In genomic region chr21:46355161-46356004, GRCh38 we compare ENCODE assay signal across 28 cellular contexts. TPM values are rescaled to one million over a fixed set of nuclear protein-coding genes. Genes with fewer than 3 reads are reported as not detected.
DNase-seq lines count a peak whose midpoint lies in the region; ATAC-seq, FAIRE-seq and TF ChIP-seq lines count a peak whose summit lies in the region.
"Had no signal": no experiment of that assay in that cellular context is flagged by ENCODE, and none has a peak within 500 bp of the region (broad histone marks: within the 10 kb centered on the region; RNA-seq: fewer than 3 reads in every experiment).

No MANE protein-coding gene starts in this region.

- no peak overlapping the region for H3K27ac ChIP-seq in CD8-positive, alpha-beta memory T cell (ENCODE audit: low read depth, low read length)
- H3K27ac ChIP-seq in OCI-LY1 (ENCODE audit: low read depth, low read length, poor library complexity, severe bottlenecking) = peak overlapping the region; percentile 74
- H3K27ac ChIP-seq in K562 (ENCODE audit: extremely low read depth, low read depth, low read length) = no peak overlapping the region
- H3K27ac ChIP-seq in gastrocnemius medialis = peak overlapping the region; percentile 87 to 99 (median 96)
- H3K27ac ChIP-seq: BLaER1 treated with 17β-estradiol and CSF1 and Interleukin-3, amounts not matched to agents 10 nM and 100 nM; colonic mucosa; HL-60; left lung; neural progenitor cell; PC-9; SJSA1; VCaP had no signal

- no peak overlapping the region for H3K4me3 ChIP-seq in CD8-positive, alpha-beta memory T cell (ENCODE audit: low read length)
- H3K4me3 ChIP-seq in OCI-LY1 (ENCODE audit: low read depth, low read length, poor library complexity, severe bottlenecking) = no peak overlapping the region
- H3K4me3 ChIP-seq in K562 = no peak overlapping the region
- peak overlapping the region in 1 of 4 donors; percentile 18 for H3K4me3 ChIP-seq in gastrocnemius medialis
- H3K4me3 ChIP-seq: BLaER1 treated with 17β-estradiol and CSF1 and Interleukin-3, amounts not matched to agents 10 nM and 100 nM; colonic mucosa; left lung; neural progenitor cell; PC-9; SJSA1; smooth muscle cell had no signal

- TF ChIP-seq CTCF in OCI-LY1 (IDR thresholded peaks at IDR 0.05; ENCODE audit: low read length) = no peak
- TF ChIP-seq CTCF in K562 (IDR thresholded peaks at IDR 0.05 in 2 of 3, conservative IDR thresholded peaks at IDR 0.05 in 1 of 3; ENCODE audit: insufficient read depth in 2 of 3, low read depth in 1 of 3, low read length in 3 of 3) = no peak
- TF ChIP-seq CTCF in gastrocnemius medialis (IDR thresholded peaks at IDR 0.05 in 4 of 5, conservative IDR thresholded peaks at IDR 0.05 in 1 of 5) = no peak
- TF ChIP-seq CTCF in GM10266 (IDR thresholded peaks at IDR 0.05; ENCODE audit: control insufficient read depth, insufficient read depth, low read depth, missing control alignments) = no peak

- peak overlapping the region; percentile 12; the same call in 1 of the 2 replicates for H3K9ac ChIP-seq in OCI-LY1 (ENCODE audit: low read length)
- no peak overlapping the region; a peak in 1 of 4 replicates for H3K9ac ChIP-seq in K562 (ENCODE audit: insufficient read depth in 1 of 2, low read depth in 2 of 2, low read length in 2 of 2)
- H3K9ac ChIP-seq: BLaER1 treated with 17β-estradiol and CSF1 and Interleukin-3, amounts not matched to agents 10 nM and 100 nM; neural progenitor cell had no signal

- TF ChIP-seq EP300 in K562 (IDR thresholded peaks at IDR 0.05; ENCODE audit: low read length) = no peak

- no peaks in the 10 kb centered on the region for H3K9me3 Mint-ChIP-seq in CD8-positive, alpha-beta memory T cell
- H3K9me3 Mint-ChIP-seq: activated CD4-positive, alpha-beta T cell treated with anti-CD3 and anti-CD28 coated beads, Interleukin-2, amount 10 ng/mL, durations not matched to agents 7 days and 5 days; activated naive CD4-positive, alpha-beta T cell treated with anti-CD3 and anti-CD28 coated beads, Interleukin-2, amount 10 ng/mL, durations not matched to agents 7 days and 5 days; brain; neural progenitor cell had no signal

- H2AFZ ChIP-seq in OCI-LY1 (ENCODE audit: low read length) = no peak overlapping the region
- H2AFZ ChIP-seq in K562 (ENCODE audit: low read depth, low read length) = no peak overlapping the region
- H2AFZ ChIP-seq: neural progenitor cell, PC-9 had no signal

- 92% methylated on average over 31 of the region's 33 CpGs for WGBS in K562 (ENCODE audit: insufficient coverage, low coverage, missing lambda C conversion rate)

- in situ Hi-C loops in K562 (cut with MboI) = no loop called here
- in situ Hi-C loops in gastrocnemius medialis (cut with MboI; ENCODE audit: low sequenced_read_pairs in 4 of 4) = no loop called here

- no peak for TF ChIP-seq RAD21 in K562 (CRISPR knock-in tag; conservative IDR thresholded peaks at IDR 0.05 in 1 of 2, IDR thresholded peaks at IDR 0.05 in 1 of 2)

- H3K4me1 Mint-ChIP-seq in CD8-positive, alpha-beta memory T cell = peaks cover 3 to 5% (median 5%) of the 10 kb centered on the region in 3 donors
- H3K4me1 Mint-ChIP-seq: activated CD4-positive, alpha-beta T cell treated with anti-CD3 and anti-CD28 coated beads, Interleukin-2, amount 10 ng/mL, durations not matched to agents 7 days and 5 days; activated naive CD4-positive, alpha-beta T cell treated with anti-CD3 and anti-CD28 coated beads, Interleukin-2, amount 10 ng/mL, durations not matched to agents 7 days and 5 days; brain; neural progenitor cell had no signal

- no peaks in the 10 kb centered on the region for H3K4me1 ChIP-seq in CD8-positive, alpha-beta memory T cell (ENCODE audit: insufficient read depth, low read length)
- H3K4me1 ChIP-seq in OCI-LY1 (ENCODE audit: insufficient read depth, low read length, severe bottlenecking) = peaks cover 31% of the 10 kb centered on the region
- H3K4me1 ChIP-seq in K562 (replicated peaks in 1 of 2; ENCODE audit: control insufficient read depth in 2 of 2, insufficient read depth in 2 of 2, low read length in 2 of 2) = peaks cover 0 to 11% of the 10 kb centered on the region in 2 experiments; a peak in 1 of 5 replicates
- peaks cover 52% of the 10 kb centered on the region in 2 donors for H3K4me1 ChIP-seq in gastrocnemius medialis
- H3K4me1 ChIP-seq: BLaER1 treated with 17β-estradiol and CSF1 and Interleukin-3, amounts not matched to agents 10 nM and 100 nM; colonic mucosa; left lung; neural progenitor cell; SJSA1 had no signal

- no peaks in the 10 kb centered on the region for H3F3A ChIP-seq in OCI-LY1 (ENCODE audit: insufficient read depth, low read length)

- H3K9me3 ChIP-seq in CD8-positive, alpha-beta memory T cell (ENCODE audit: low read length) = no peaks in the 10 kb centered on the region
- H3K9me3 ChIP-seq in OCI-LY1 (ENCODE audit: low read length) (no peaks in the 10 kb centered on the region), K562 (replicated peaks; ENCODE audit: control insufficient read depth, insufficient read depth, low read depth, low read length) (no peaks in the 10 kb centered on the region), gastrocnemius medialis (no peaks in the 10 kb centered on the region)
- H3K9me3 ChIP-seq: BLaER1 treated with 17β-estradiol and CSF1 and Interleukin-3, amounts not matched to agents 10 nM and 100 nM; colonic mucosa; left lung; SJSA1 had no signal

- intact Hi-C loops in K562 (cut with micrococcal nuclease) = no loop called here
- intact Hi-C loops in gastrocnemius medialis (cut with DNase I; ENCODE audit: low total_unique reads) = no loop called here
- intact Hi-C loops in cardiac septum (cut with DNase I) = no loop called here

- no peak for FAIRE-seq in K562 (lab: Jason Lieb, UNC)
- FAIRE-seq: D721Med had no signal

- H3K27me3 Mint-ChIP-seq in CD8-positive, alpha-beta memory T cell = no peaks in the 10 kb centered on the region
- H3K27me3 Mint-ChIP-seq: activated CD4-positive, alpha-beta T cell treated with anti-CD3 and anti-CD28 coated beads, Interleukin-2, amount 10 ng/mL, durations not matched to agents 7 days and 5 days; activated naive CD4-positive, alpha-beta T cell treated with anti-CD3 and anti-CD28 coated beads, Interleukin-2, amount 10 ng/mL, durations not matched to agents 7 days and 5 days; brain had no signal

- peak in 3 of 5 donors; percentile 40 to 61 (median 55) for DNase-seq in CD8-positive, alpha-beta memory T cell
- DNase-seq in K562 (ENCODE audit: extremely low read depth in 1 of 4, low spot score in 3 of 4) (no peak), gastrocnemius medialis (peak in 1 of 2 donors; percentile 28), HuH-7.5 (ENCODE audit: low spot score) (no peak), cardiac septum (ENCODE audit: low spot score) (no peak), GM10266 (ENCODE audit: extremely low spot score) (no peak)
- DNase-seq: activated CD4-positive, alpha-beta T cell treated with anti-CD3 and anti-CD28 coated beads, Interleukin-2, amount 10 ng/mL, durations not matched to agents 7 days and 5 days; activated naive CD4-positive, alpha-beta T cell treated with anti-CD3 and anti-CD28 coated beads, Interleukin-2, amount 10 ng/mL, durations not matched to agents 7 days and 5 days; colonic mucosa; EL; KBM-7; MV-4-11; NCI-H1694; NCI-H748 treated with DMSO at 0.1 percent for 48 hours; PC-9; stimulated activated CD4-positive, alpha-beta T cell treated with anti-CD3 and anti-CD28 coated beads, Interleukin-2, amount 100 ng/mL, for 48 hours had no signal

- peaks cover 5 to 84% (median 13%) of the 10 kb centered on the region in 3 donors for H3K36me3 Mint-ChIP-seq in CD8-positive, alpha-beta memory T cell

- POLR2A ChIA-PET in CD8-positive, alpha-beta memory T cell (lab: Charles Lee) = no interaction called here
- POLR2A ChIA-PET in K562 (lab: Yijun Ruan, JAX) = interaction anchor here (1.0 kb wide), 1 partner anchor 42 kb away, joined by 3 read pairs; no protein-coding TSS in a partner anchor

- peak overlapping the region in 3 of 7 donors; percentile 2 to 53 (median 25) for H3K4me3 Mint-ChIP-seq in CD8-positive, alpha-beta memory T cell
- H3K4me3 Mint-ChIP-seq: activated CD4-positive, alpha-beta T cell treated with anti-CD3 and anti-CD28 coated beads, Interleukin-2, amount 10 ng/mL, durations not matched to agents 7 days and 5 days; activated naive CD4-positive, alpha-beta T cell treated with anti-CD3 and anti-CD28 coated beads, Interleukin-2, amount 10 ng/mL, durations not matched to agents 7 days and 5 days; brain; neural progenitor cell had no signal

- peak overlapping the region in 7 of 8 donors; percentile 29 to 84 (median 66) for H3K27ac Mint-ChIP-seq in CD8-positive, alpha-beta memory T cell
- H3K27ac Mint-ChIP-seq: activated CD4-positive, alpha-beta T cell treated with anti-CD3 and anti-CD28 coated beads, Interleukin-2, amount 10 ng/mL, durations not matched to agents 7 days and 5 days; activated naive CD4-positive, alpha-beta T cell treated with anti-CD3 and anti-CD28 coated beads, Interleukin-2, amount 10 ng/mL, durations not matched to agents 7 days and 5 days; brain; neural progenitor cell had no signal

- H4K20me1 ChIP-seq in OCI-LY1 (ENCODE audit: insufficient read depth, low read length) (no peaks in the 10 kb centered on the region), K562 (replicated peaks; ENCODE audit: control insufficient read depth, insufficient read depth, low read length) (peaks cover 5% of the 10 kb centered on the region; the same call in 1 of the 2 replicates)

- CTCF ChIA-PET in CD8-positive, alpha-beta memory T cell (lab: Charles Lee) = no interaction called here
- CTCF ChIA-PET in K562 (lab: Yijun Ruan, JAX; ENCODE audit: low intra/inter-chr PET ratio) = no interaction called here

- no peaks in the 10 kb centered on the region for H3K79me2 ChIP-seq in OCI-LY1 (ENCODE audit: insufficient read depth, low read length)
- H3K79me2 ChIP-seq in K562 (ENCODE audit: control insufficient read depth, insufficient read depth, low read length) = no peaks in the 10 kb centered on the region

- TF ChIP-seq POLR2A in K562 (conservative IDR thresholded peaks at IDR 0.05) (no peak), gastrocnemius medialis (IDR thresholded peaks at IDR 0.05) (no peak)

- peak overlapping the region; percentile 8; the same call in 1 of the 2 replicates for H3K4me2 ChIP-seq in OCI-LY1 (ENCODE audit: low read length)
- no peak overlapping the region for H3K4me2 ChIP-seq in K562 (ENCODE audit: insufficient read depth, low read length)
- H3K4me2 ChIP-seq: BLaER1 treated with 17β-estradiol and CSF1 and Interleukin-3, amounts not matched to agents 10 nM and 100 nM; neural progenitor cell; PC-9; smooth muscle cell had no signal

- no peak for ATAC-seq in K562
- ATAC-seq in gastrocnemius medialis = no peak
- no peak for ATAC-seq in GM18520 (IDR thresholded peaks at IDR 0.05; ENCODE audit: unreplicated experiment)
- ATAC-seq: HCT116, left lung had no signal

- BruUV-seq in K562 (replicated peaks; lab: Mats Ljungman, UMichigan) = no TSS peak

- no peaks in the 10 kb centered on the region for H3K9me2 ChIP-seq in OCI-LY1 (ENCODE audit: low read depth, low read length)

- no peaks in the 10 kb centered on the region for H3K27me3 ChIP-seq in CD8-positive, alpha-beta memory T cell (ENCODE audit: insufficient read depth, low read length, poor library complexity, severe bottlenecking)
- H3K27me3 ChIP-seq in OCI-LY1 (ENCODE audit: insufficient read depth, low read length) (no peaks in the 10 kb centered on the region), K562 (ENCODE audit: control insufficient read depth in 2 of 2, insufficient read depth in 2 of 2, low read length in 2 of 2) (no peaks in the 10 kb centered on the region), gastrocnemius medialis (no peaks in the 10 kb centered on the region)
- H3K27me3 ChIP-seq: BLaER1 treated with 17β-estradiol and CSF1 and Interleukin-3, amounts not matched to agents 10 nM and 100 nM; colonic mucosa; left lung; neural progenitor cell; SJSA1 had no signal

- peaks cover 10% of the 10 kb centered on the region for H3K9me1 ChIP-seq in K562 (ENCODE audit: control insufficient read depth, insufficient read depth, low read length)

- H3K36me3 ChIP-seq in CD8-positive, alpha-beta memory T cell (ENCODE audit: insufficient read depth, low read length) = peaks cover 24% of the 10 kb centered on the region
- peaks cover 77% of the 10 kb centered on the region for H3K36me3 ChIP-seq in OCI-LY1 (ENCODE audit: insufficient read depth, low read length)
- peaks cover 84% of the 10 kb centered on the region for H3K36me3 ChIP-seq in K562 (ENCODE audit: control insufficient read depth, insufficient read depth, low read length)
- H3K36me3 ChIP-seq in gastrocnemius medialis = peaks cover 3 to 94% of the 10 kb centered on the region in 2 donors
- H3K36me3 ChIP-seq: neural progenitor cell had no signal

RNA-seq across cellular contexts. Expression of gene PCNT, which starts 31.4 kb away (rescaled TPM):
- 10 to 100 TPM; 54.8 to 60.1 TPM for total RNA-seq in CD8-positive, alpha-beta memory T cell
- 27.1 TPM for polyA plus RNA-seq in CD8-positive, alpha-beta memory T cell
- total RNA-seq in K562 (2011; cell fraction: chromatin; rRNA removed; ENCODE audit: low replicate concordance) = 228 and 231 TPM in 2 replicates
- total RNA-seq in K562 (2011; cell fraction: nucleolus; rRNA removed) = 111 and 116 TPM in 2 replicates
- total RNA-seq in K562 (2011; cell fraction: nucleoplasm; rRNA removed) = 105 and 117 TPM in 2 replicates
- 31.3 and 36.8 TPM in 2 replicates for total RNA-seq in K562 (2014; rRNA removed)
- total RNA-seq in K562 (2014; rRNA removed; fragmentation: Illumina TruSeq; extraction: Trizol) = 32.5 and 33.8 TPM in 2 replicates
- 29.7 and 30.9 TPM in 2 replicates for total RNA-seq in K562 (2015; rRNA removed; fragmentation: Illumina TruSeq; extraction: Trizol)
- 43.7 and 53.5 TPM in 2 replicates for total RNA-seq in K562 (2021)
- 23.9 and 27.8 TPM in 2 replicates for polyA plus RNA-seq in K562 (2011; rRNA removed)
- 12.2 and 15.3 TPM in 2 replicates for polyA plus RNA-seq in K562 (2011; cell fraction: cytosol; rRNA removed)
- 138 and 140 TPM in 2 replicates for polyA plus RNA-seq in K562 (2011; cell fraction: nucleus; rRNA removed)
- polyA plus RNA-seq in K562 (2012) = 30.2 and 40.7 TPM in 2 replicates
- polyA plus RNA-seq in K562 (2014; fragmentation: Illumina TruSeq; extraction: Trizol) = 32.1 and 34.5 TPM in 2 replicates
- polyA plus RNA-seq in K562 (2014; fragmentation: Nextera tagmentation; extraction: Ambion mirVana) = 10 to 100 TPM in 1 of 2 experiments, 1 to 10 TPM in 1; 9.1 to 16.4 TPM
- polyA plus RNA-seq in K562 (2014; rRNA removed) = 35.9 and 41.2 TPM in 2 replicates
- polyA minus RNA-seq in K562 (2011; rRNA and poly(A)+ RNA removed) = 81.0 and 84.8 TPM in 2 replicates
- polyA minus RNA-seq in K562 (2011; cell fraction: cytosol; rRNA and poly(A)+ RNA removed) = 18.4 and 26.1 TPM in 2 replicates
- polyA minus RNA-seq in K562 (2011; cell fraction: nucleus; rRNA and poly(A)+ RNA removed) = 52.5 and 71.8 TPM in 2 replicates
- 100 to 1,000 TPM; 200 to 431 (median 290) TPM for total RNA-seq in gastrocnemius medialis
- 21.0 TPM for total RNA-seq in cardiac septum

RNA-seq across cellular contexts. Expression of gene C21orf58, which starts 31.7 kb away (rescaled TPM):
- 10 to 100 TPM; 13.4 to 14.5 TPM for total RNA-seq in CD8-positive, alpha-beta memory T cell
- 0.62 TPM for polyA plus RNA-seq in CD8-positive, alpha-beta memory T cell
- total RNA-seq in K562 (2011; cell fraction: chromatin; rRNA removed; ENCODE audit: low replicate concordance) = 76.9 and 158 TPM in 2 replicates
- total RNA-seq in K562 (2011; cell fraction: nucleolus; rRNA removed) = 122 and 125 TPM in 2 replicates
- total RNA-seq in K562 (2011; cell fraction: nucleoplasm; rRNA removed) = 94.2 and 95.7 TPM in 2 replicates
- total RNA-seq in K562 (2014; rRNA removed) = 20.1 and 22.4 TPM in 2 replicates
- 4.5 and 6.0 TPM in 2 replicates for total RNA-seq in K562 (2014; rRNA removed; fragmentation: Illumina TruSeq; extraction: Trizol)
- 13.5 and 14.2 TPM in 2 replicates for total RNA-seq in K562 (2015; rRNA removed; fragmentation: Illumina TruSeq; extraction: Trizol)
- total RNA-seq in K562 (2021) = 29.1 and 30.5 TPM in 2 replicates
- polyA plus RNA-seq in K562 (2011; rRNA removed) = 12.4 and 16.7 TPM in 2 replicates
- polyA plus RNA-seq in K562 (2011; cell fraction: cytosol; rRNA removed) = 13.8 and 15.9 TPM in 2 replicates
- 66.8 and 97.1 TPM in 2 replicates for polyA plus RNA-seq in K562 (2011; cell fraction: nucleus; rRNA removed)
- 14.5 and 40.1 TPM in 2 replicates for polyA plus RNA-seq in K562 (2012)
- 10.6 and 16.1 TPM in 2 replicates for polyA plus RNA-seq in K562 (2014; fragmentation: Illumina TruSeq; extraction: Trizol)
- 1 to 10 TPM; 1.2 to 1.9 TPM for polyA plus RNA-seq in K562 (2014; fragmentation: Nextera tagmentation; extraction: Ambion mirVana)
- 27.9 and 30.0 TPM in 2 replicates for polyA plus RNA-seq in K562 (2014; rRNA removed)
- polyA minus RNA-seq in K562 (2011; rRNA and poly(A)+ RNA removed) = 11.0 and 11.9 TPM in 2 replicates
- polyA minus RNA-seq in K562 (2011; cell fraction: cytosol; rRNA and poly(A)+ RNA removed) = 9.0 and 10.6 TPM in 2 replicates
- polyA minus RNA-seq in K562 (2011; cell fraction: nucleus; rRNA and poly(A)+ RNA removed) = 48.5 and 60.9 TPM in 2 replicates
- 1 to 10 TPM in 1 of 4 donors, under 1 TPM in 3; 0.44 to 1.6 (median 0.74) TPM for total RNA-seq in gastrocnemius medialis
- total RNA-seq in cardiac septum = 1.4 TPM

Comparison
In these comparisons a context has a peak if more than half of its experiments do, and no peak if none do; other contexts are left out.
1. DNase-seq: peak in CD8-positive, alpha-beta memory T cell (3 of 5); none in K562 (0 of 4), HuH-7.5 (single experiment), cardiac septum (single experiment) and GM10266 (single experiment).
2. H3K27ac ChIP-seq: peak in OCI-LY1 (single experiment) and gastrocnemius medialis (4 of 4); none in CD8-positive, alpha-beta memory T cell (single experiment) and K562 (single experiment).